Comparison of ENCODE assay signal across 9 cellular contexts in genomic region chr12:93990832-93991748, GRCh38.
DNase-seq lines count a peak whose midpoint lies in the region; ATAC-seq and TF ChIP-seq lines count a peak whose summit lies in the region.
"Had no signal": no experiment of that assay in that cellular context is flagged by ENCODE, and none has a peak within 500 bp of the region (broad histone marks: within the 10 kb centered on the region; RNA-seq: fewer than 3 reads in every experiment).

No MANE protein-coding gene starts in this region.

- H3K4me2 ChIP-seq in PC-3 (ENCODE audit: low read length): no peak overlapping the region

- TF ChIP-seq CTCF in PC-3 (conservative IDR thresholded peaks at IDR 0.05; ENCODE audit: low read depth, low read length): no peak; the same call in 1 of the 2 replicates

- H3K9me3 ChIP-seq in PC-3 (ENCODE audit: low read length): no peaks in the 10 kb centered on the region

- no peaks in the 10 kb centered on the region for H3F3A ChIP-seq in PC-3 (ENCODE audit: low read length, unreplicated experiment)

- H3K4me1 ChIP-seq in PC-3 (ENCODE audit: insufficient read depth, low read length): no peaks in the 10 kb centered on the region

- no peaks in the 10 kb centered on the region for H3K36me3 ChIP-seq in PC-3 (ENCODE audit: low read depth, low read length)

- no peaks in the 10 kb centered on the region for H3K9me2 ChIP-seq in PC-3 (replicated peaks; ENCODE audit: low read length)

- no peak overlapping the region for H2AFZ ChIP-seq in PC-3 (ENCODE audit: low read length)

- POLR2A ChIA-PET in PC-3 (lab: Charles Lee; ENCODE audit: unreplicated experiment): interaction anchor here (0.6 kb wide), 1 partner anchor 421 kb away, joined by 3 read pairs; no protein-coding TSS in a partner anchor

- H3K4me3 ChIP-seq in PC-3 (ENCODE audit: low read length): no peak overlapping the region

- H3K27ac ChIP-seq in PC-3 (ENCODE audit: low read length): no peak overlapping the region

- no peaks in the 10 kb centered on the region for H3K27me3 ChIP-seq in PC-3 (ENCODE audit: low read length)

- no peaks in the 10 kb centered on the region for H4K20me1 ChIP-seq in PC-3 (ENCODE audit: low read length)

- ATAC-seq in HG03432 (IDR thresholded peaks at IDR 0.05; ENCODE audit: unreplicated experiment): no peak
- no peak for ATAC-seq in PC-3

- intact Hi-C loops in PC-3 (cut with micrococcal nuclease): no loop called here

- H3K79me2 ChIP-seq in PC-3 (ENCODE audit: low read length): no peaks in the 10 kb centered on the region

- CTCF ChIA-PET in PC-3 (lab: Charles Lee): no interaction called here

- peak; percentile 49 for DNase-seq in Daoy (ENCODE audit: low read depth)
- DNase-seq in RPMI8226: peak; percentile 29
- peak; percentile 59 for DNase-seq in globus pallidus (ENCODE audit: low spot score)
- DNase-seq in occipital lobe (lab: John Stamatoyannopoulos, UW): peak; percentile 34
- DNase-seq in PC-3: no peak
- DNase-seq in NCI-H1048 (lab: John Stamatoyannopoulos, UW): no peak
- no peak for DNase-seq in glomerular visceral epithelial cell (ENCODE audit: extremely low spot score)
- DNase-seq: activated CD4-positive, CD25-positive, alpha-beta regulatory T cell treated with anti-CD3 and anti-CD28 coated beads, Interleukin-2, amount 50 U/mL, for 72 hours had no signal

- no TSS peak for BruUV-seq in PC-3 (replicated peaks; lab: Mats Ljungman, UMichigan)

- H3K9ac ChIP-seq in PC-3 (ENCODE audit: low read length): no peak overlapping the region

Comparison
In these comparisons a context has a peak if more than half of its experiments do, and no peak if none do; other contexts are left out.
1. DNase-seq: peak in Daoy (single experiment), RPMI8226 (single experiment), globus pallidus (single experiment) and occipital lobe (single experiment); none in PC-3 (single experiment), NCI-H1048 (single experiment) and glomerular visceral epithelial cell (single experiment).